In genomic region chr17:79216826-79217225, GRCh38 we compare ENCODE assay signal across 10 cellular contexts.
"Had no signal": no experiment of that assay in that cellular context is flagged by ENCODE, and none has a peak within 500 bp of the region (broad histone marks: within the 10 kb centered on the region; RNA-seq: fewer than 3 reads in every experiment).

No MANE protein-coding gene starts in this region.

- H3K4me3 ChIP-seq: GM23248, K562 had no signal

- DNase-seq: GM23248, GOT3, H9, HCEC 1CT, HFFc6, IMR-90, KG1 had no signal

- H2AFZ ChIP-seq: GM23248 had no signal

- ATAC-seq: K562 had no signal

- FAIRE-seq: H54, HTR-8/SVneo, K562 had no signal

- H3K9ac ChIP-seq: GM23248 had no signal

- H3K27ac ChIP-seq: GM23248 had no signal
